In genomic region chr7:1087462-1087809, GRCh38 we compare ENCODE assay signal across 8 cellular contexts. TPM values are rescaled to one million over a fixed set of nuclear protein-coding genes. Genes with fewer than 3 reads are reported as not detected.
DNase-seq lines count a peak whose midpoint lies in the region; ATAC-seq and TF ChIP-seq lines count a peak whose summit lies in the region.

No MANE protein-coding gene starts in this region.

- 0 out of 2 replicates have a peak, but pooled peaks cover 11% of the 10 kb centered on the region for H3K27me3 ChIP-seq in OCI-LY1 (ENCODE audit: insufficient read depth, low read length)
- H3K27me3 ChIP-seq in esophagus muscularis mucosa: no peaks in the 10 kb centered on the region

- H3K4me1 ChIP-seq in OCI-LY1 (ENCODE audit: insufficient read depth, low read length, severe bottlenecking): peaks cover 15% of the 10 kb centered on the region
- peaks cover 29 to 57% (median 44%) of the 10 kb centered on the region in 4 donors for H3K4me1 ChIP-seq in esophagus muscularis mucosa

- no peaks in the 10 kb centered on the region for H4K20me1 ChIP-seq in OCI-LY1 (ENCODE audit: insufficient read depth, low read length)

- H3K79me2 ChIP-seq in OCI-LY1 (ENCODE audit: insufficient read depth, low read length): no peaks in the 10 kb centered on the region

- TF ChIP-seq POLR2A in esophagus muscularis mucosa (IDR thresholded peaks at IDR 0.05; ENCODE audit: low read depth): no peak

- H3F3A ChIP-seq in OCI-LY1 (ENCODE audit: insufficient read depth, low read length): no peaks in the 10 kb centered on the region

- 18% methylated on average over 6 of the region's 6 CpGs for WGBS in esophagus muscularis mucosa

- no peak for TF ChIP-seq EP300 in esophagus muscularis mucosa (IDR thresholded peaks at IDR 0.05)

- no peaks in the 10 kb centered on the region for H3K9me2 ChIP-seq in OCI-LY1 (ENCODE audit: low read depth, low read length)

- peaks cover 2 to 9% (median 5%) of the 10 kb centered on the region in 3 donors for H3K27me3 Mint-ChIP-seq in CD14-positive monocyte (ENCODE audit: low read depth in 3 of 3)
- no peaks in the 10 kb centered on the region for H3K27me3 Mint-ChIP-seq in progenitor cell of endocrine pancreas

- H3K9me3 ChIP-seq in OCI-LY1 (ENCODE audit: low read length): no peaks in the 10 kb centered on the region
- no peaks in the 10 kb centered on the region for H3K9me3 ChIP-seq in esophagus muscularis mucosa

- no peak for ATAC-seq in GM21529 (IDR thresholded peaks at IDR 0.05; ENCODE audit: unreplicated experiment)
- ATAC-seq in GM21786 (IDR thresholded peaks at IDR 0.05; ENCODE audit: unreplicated experiment): no peak

- H3K9ac ChIP-seq in OCI-LY1 (ENCODE audit: low read length): no peak overlapping the region; the same call in 1 of the 2 replicates

- H2AFZ ChIP-seq in OCI-LY1 (ENCODE audit: low read length): no peak overlapping the region

- peak overlapping the region; percentile 51 for H3K4me3 ChIP-seq in OCI-LY1 (ENCODE audit: low read depth, low read length, poor library complexity, severe bottlenecking)
- peak overlapping the region; percentile 43 to 63 (median 55) for H3K4me3 ChIP-seq in esophagus muscularis mucosa

- no peak overlapping the region for H3K27ac ChIP-seq in OCI-LY1 (ENCODE audit: low read depth, low read length, poor library complexity, severe bottlenecking)
- H3K27ac ChIP-seq in esophagus muscularis mucosa (replicated peaks in 1 of 4): peak overlapping the region; percentile 71 to 84 (median 82)

- no peak for DNase-seq in CD14-positive monocyte (ENCODE audit: low spot score)
- DNase-seq in esophagus muscularis mucosa (ENCODE audit: extremely low spot score): no peak
- no peak for DNase-seq in progenitor cell of endocrine pancreas (ENCODE audit: low spot score, unreplicated experiment)
- no peak for DNase-seq in NOMO-1 treated with dmso at 0.1 percent for 144 hours (lab: John Stamatoyannopoulos, UW; ENCODE audit: unreplicated experiment)
- DNase-seq in NOMO-1 (lab: John Stamatoyannopoulos, UW; ENCODE audit: unreplicated experiment in 2 of 2): no peak

- H3K36me3 ChIP-seq in OCI-LY1 (ENCODE audit: insufficient read depth, low read length): peaks cover 6% of the 10 kb centered on the region
- peaks cover 6 to 20% (median 12%) of the 10 kb centered on the region in 4 donors for H3K36me3 ChIP-seq in esophagus muscularis mucosa

- H3K4me3 Mint-ChIP-seq in CD14-positive monocyte (peak overlapping the region; percentile 81 to 93), progenitor cell of endocrine pancreas (ENCODE audit: low read depth) (peak overlapping the region; percentile 16)

- peaks cover 53% of the 10 kb centered on the region for H3K4me1 Mint-ChIP-seq in CD14-positive monocyte
- H3K4me1 Mint-ChIP-seq in progenitor cell of endocrine pancreas (ENCODE audit: low read depth): peaks cover 11% of the 10 kb centered on the region

- no peak for TF ChIP-seq CTCF in CD14-positive monocyte (IDR thresholded peaks at IDR 0.05)
- no peak for TF ChIP-seq CTCF in OCI-LY1 (IDR thresholded peaks at IDR 0.05; ENCODE audit: low read length)
- no peak for TF ChIP-seq CTCF in esophagus muscularis mucosa (IDR thresholded peaks at IDR 0.05)
- no peak for TF ChIP-seq CTCF in progenitor cell of endocrine pancreas (IDR thresholded peaks at IDR 0.05; ENCODE audit: unreplicated experiment)

- peaks cover under 1 to 3% of the 10 kb centered on the region in 2 donors for H3K36me3 Mint-ChIP-seq in CD14-positive monocyte
- H3K36me3 Mint-ChIP-seq in progenitor cell of endocrine pancreas (ENCODE audit: insufficient read depth): peaks cover 6% of the 10 kb centered on the region

- H3K9me3 Mint-ChIP-seq in CD14-positive monocyte (no peaks in the 10 kb centered on the region), progenitor cell of endocrine pancreas (ENCODE audit: low read depth) (no peaks in the 10 kb centered on the region)

- intact Hi-C loops in CD14-positive monocyte (cut with micrococcal nuclease): loop anchor here (2.0 to 5.0 kb wide), 4 partner anchors 45 to 95 kb away; no protein-coding TSS in a partner anchor
- intact Hi-C loops in esophagus muscularis mucosa (cut with DNase I): loop anchor here (5.0 kb wide), 2 partner anchors 50 to 90 kb away; a partner anchor contains a TSS

- H3K27ac Mint-ChIP-seq in CD14-positive monocyte (no peak overlapping the region), progenitor cell of endocrine pancreas (no peak overlapping the region)

- H3K4me2 ChIP-seq in OCI-LY1 (ENCODE audit: low read length): peak overlapping the region; percentile 71

RNA-seq across cellular contexts. Expression of gene GPER1, which starts 0.5 kb away (rescaled TPM):
- polyA plus RNA-seq in CD14-positive monocyte: 1 to 10 TPM in 1 of 2 donors, under 1 TPM in 1; 0.35 to 4.1 TPM
- 10 to 100 TPM in 2 of 4 donors, 1 to 10 TPM in 2; 4.6 to 19.9 (median 11.0) TPM for total RNA-seq in esophagus muscularis mucosa
- 0.50 and 0.64 TPM in 2 replicates for total RNA-seq in progenitor cell of endocrine pancreas

RNA-seq across cellular contexts. Expression of gene GPR146, which starts 43.1 kb away (rescaled TPM):
- under 1 TPM; 0.48 TPM for polyA plus RNA-seq in CD14-positive monocyte
- 10 to 100 TPM; 12.5 to 30.8 (median 25.5) TPM for total RNA-seq in esophagus muscularis mucosa
- 1.6 and 1.9 TPM in 2 replicates for total RNA-seq in progenitor cell of endocrine pancreas
